Comparison of ENCODE assay signal across 24 cellular contexts in genomic region chr2:114083717-114084387, GRCh38.
DNase-seq lines count a peak whose midpoint lies in the region; ATAC-seq, FAIRE-seq and TF ChIP-seq lines count a peak whose summit lies in the region.
"Had no signal": no experiment of that assay in that cellular context is flagged by ENCODE, and none has a peak within 500 bp of the region (broad histone marks: within the 10 kb centered on the region; RNA-seq: fewer than 3 reads in every experiment).

No MANE protein-coding gene starts in this region.

- H3K9ac ChIP-seq in GM12878 (ENCODE audit: control insufficient read depth, insufficient read depth, low read length): no peak overlapping the region
- H3K9ac ChIP-seq: GM23248 had no signal

- no peak for TF ChIP-seq RAD21 in GM12878 (IDR thresholded peaks at IDR 0.05; ENCODE audit: insufficient read depth, low read depth, low read length)

- intact Hi-C loops in GM12878 (cut with micrococcal nuclease; ENCODE audit: unreplicated experiment): no loop called here

- CTCF ChIA-PET in GM12878 (lab: Yijun Ruan, JAX): no interaction called here

- no peaks in the 10 kb centered on the region for H3K27me3 Mint-ChIP-seq in type B pancreatic cell

- 0% methylated on average over 5 of the region's 6 CpGs for WGBS in GM12878 (ENCODE audit: insufficient coverage, insufficient replicate concordance, low lambda C conversion rate, missing lambda C conversion rate)

- no peaks in the 10 kb centered on the region for H3K36me3 Mint-ChIP-seq in type B pancreatic cell
- H3K36me3 Mint-ChIP-seq: activated naive CD4-positive, alpha-beta T cell treated with anti-CD3 and anti-CD28 coated beads, Interleukin-2, amount 50 U/mL, for 72 hours had no signal

- DNase-seq in GM12878 (ENCODE audit: low read depth, low spot score): no peak
- DNase-seq in type B pancreatic cell (ENCODE audit: extremely low spot score, unreplicated experiment): no peak
- DNase-seq in stimulated activated CD4-positive, alpha-beta T cell treated with anti-CD3 and anti-CD28 coated beads, Interleukin-1b, Interleukin-23, amount 100 ng/mL, for 48 hours: no peak
- DNase-seq in brain microvascular endothelial cell: no peak
- no peak for DNase-seq in T1000 (lab: John Stamatoyannopoulos, UW)
- DNase-seq: activated CD4-positive, alpha-beta T cell treated with anti-CD3 and anti-CD28 coated beads, Interleukin-2, amount 50 U/mL, for 1 hour; aorta; caudate nucleus; dermis blood vessel endothelial cell; GM23248; HFFc6; islet precursor cell; NCI-H1417 treated with DMSO at 0.1 percent for 48 hours; NCI-H510A treated with DMSO at 0.1 percent for 48 hours; posterior cingulate gyrus; T-helper 17 cell; uterus had no signal

- SMC1A ChIA-PET in GM12878 (lab: Charles Lee; ENCODE audit: uncharacterized antibody, unreplicated experiment): no interaction called here

- H3K4me1 Mint-ChIP-seq in type B pancreatic cell (ENCODE audit: unreplicated experiment): no peaks in the 10 kb centered on the region
- H3K4me1 Mint-ChIP-seq: activated T-helper 17 cell treated with anti-CD3 and anti-CD28 coated beads, Interleukin-2, amount 50 U/mL, for 72 hours; IgD-negative memory B cell; T-helper 17 cell had no signal

- H3K9me3 Mint-ChIP-seq in type B pancreatic cell: no peaks in the 10 kb centered on the region
- H3K9me3 Mint-ChIP-seq: activated T-helper 17 cell treated with anti-CD3 and anti-CD28 coated beads, Interleukin-2, amount 50 U/mL, for 72 hours; HFFc6 had no signal

- H3K27me3 ChIP-seq in GM12878 (replicated peaks in 1 of 2; ENCODE audit: control insufficient read depth in 2 of 2, insufficient read depth in 2 of 2, low read length in 1 of 2) (no peaks in the 10 kb centered on the region), brain microvascular endothelial cell (replicated peaks) (no peaks in the 10 kb centered on the region)
- H3K27me3 ChIP-seq: uterus had no signal

- H3K4me3 Mint-ChIP-seq in type B pancreatic cell: no peak overlapping the region
- H3K4me3 Mint-ChIP-seq: activated T-helper 17 cell treated with anti-CD3 and anti-CD28 coated beads, Interleukin-2, amount 50 U/mL, for 72 hours; HFFc6; IgD-negative memory B cell; T-helper 17 cell had no signal

- no peak overlapping the region for H2AFZ ChIP-seq in GM12878 (ENCODE audit: control insufficient read depth, low read depth, low read length)
- H2AFZ ChIP-seq: GM23248 had no signal

- BruUV-seq in GM12878 (replicated peaks; lab: Mats Ljungman, UMichigan): no TSS peak

- POLR2A ChIA-PET in GM12878 (lab: Charles Lee): no interaction called here

- H4K20me1 ChIP-seq in GM12878 (ENCODE audit: control insufficient read depth, insufficient read depth): no peaks in the 10 kb centered on the region

- in situ Hi-C loops in GM12878 (cut with MboI): no loop called here
- in situ Hi-C loops in brain microvascular endothelial cell (cut with HindIII; ENCODE audit: low pct_ligation_motif_present, low sequenced_read_pairs): no loop called here

- H3K27ac Mint-ChIP-seq in type B pancreatic cell: no peak overlapping the region
- H3K27ac Mint-ChIP-seq: activated naive CD4-positive, alpha-beta T cell treated with anti-CD3 and anti-CD28 coated beads, Interleukin-2, amount 50 U/mL, for 72 hours; activated T-helper 17 cell treated with anti-CD3 and anti-CD28 coated beads, Interleukin-2, amount 50 U/mL, for 72 hours; HFFc6; IgD-negative memory B cell; T-helper 17 cell had no signal

- no peaks in the 10 kb centered on the region for H3K4me1 ChIP-seq in GM12878 (ENCODE audit: control insufficient read depth, insufficient read depth, low read length)
- H3K4me1 ChIP-seq: uterus had no signal

- H3K27ac ChIP-seq in GM12878 (ENCODE audit: control insufficient read depth, insufficient read depth) (no peak overlapping the region), brain microvascular endothelial cell (no peak overlapping the region)
- H3K27ac ChIP-seq: GM23248, uterus had no signal

- ATAC-seq in GM18868 (IDR thresholded peaks at IDR 0.05; ENCODE audit: unreplicated experiment) (peak; percentile 70), GM21619 (IDR thresholded peaks at IDR 0.05; ENCODE audit: unreplicated experiment) (peak; percentile 83), HG02885 (IDR thresholded peaks at IDR 0.05; ENCODE audit: poor library complexity, unreplicated experiment) (peak; percentile 89), GM12878 (peak; percentile 32; the same call in 2 of the 3 replicates)
- ATAC-seq: activated T-helper 17 cell treated with anti-CD3 and anti-CD28 coated beads, Interleukin-2, amount 50 U/mL, for 72 hours; T-helper 17 cell had no signal

- H3K36me3 ChIP-seq in GM12878 (ENCODE audit: control insufficient read depth in 2 of 2, insufficient read depth in 2 of 2, low read length in 1 of 2): no peaks in the 10 kb centered on the region
- H3K36me3 ChIP-seq in brain microvascular endothelial cell (replicated peaks): no peaks in the 10 kb centered on the region
- H3K36me3 ChIP-seq: uterus had no signal

- TF ChIP-seq POLR2A in GM12878 (IDR thresholded peaks at IDR 0.05; ENCODE audit: low read depth, low read length): no peak

- H3K4me3 ChIP-seq in GM12878: no peak overlapping the region
- no peak overlapping the region for H3K4me3 ChIP-seq in brain microvascular endothelial cell (ENCODE audit: low read depth, low read length)
- H3K4me3 ChIP-seq: GM23248, lung, uterus had no signal

- no peak for FAIRE-seq in GM12878 (lab: Jason Lieb, UNC)

- TF ChIP-seq EP300 in GM12878 (IDR thresholded peaks at IDR 0.05; ENCODE audit: borderline replicate concordance in 1 of 2, control insufficient read depth in 1 of 2, low read depth in 2 of 2, low read length in 2 of 2): no peak

- no peak overlapping the region for H3K4me2 ChIP-seq in GM12878 (ENCODE audit: control insufficient read depth, insufficient read depth)

- TF ChIP-seq CTCF in GM12878 (IDR thresholded peaks at IDR 0.05 in 2 of 3, conservative IDR thresholded peaks at IDR 0.05 in 1 of 3; ENCODE audit: control insufficient read depth in 2 of 3, extremely low read depth in 1 of 3, insufficient read depth in 1 of 3, low read depth in 3 of 3, low read length in 3 of 3) (no peak), type B pancreatic cell (conservative IDR thresholded peaks at IDR 0.05) (no peak), brain microvascular endothelial cell (IDR thresholded peaks at IDR 0.05; ENCODE audit: low read depth, low read length, missing control alignments) (no peak)

- H3K9me3 ChIP-seq in GM12878 (replicated peaks; ENCODE audit: control insufficient read depth, insufficient read depth, low read length): no peaks in the 10 kb centered on the region
- H3K9me3 ChIP-seq: uterus had no signal

- H3K79me2 ChIP-seq in GM12878 (ENCODE audit: control insufficient read depth, insufficient read depth, low read length): no peaks in the 10 kb centered on the region

- RAD21 ChIA-PET in GM12878 (lab: Charles Lee; ENCODE audit: unreplicated experiment): no interaction called here

TF ChIP-seq in GM12878, 131 proteins besides CTCF, POLR2A, EP300 and RAD21:
- TF ChIP-seq ASH2L (IDR thresholded peaks at IDR 0.05; ENCODE audit: borderline replicate concordance, low read depth) (no peak), MEF2A (IDR thresholded peaks at IDR 0.05; ENCODE audit: insufficient read depth, low read depth, low read length) (0 out of 2 replicates have a peak, but pooled peaks have one; percentile 35), FOXM1 (IDR thresholded peaks at IDR 0.05; ENCODE audit: low read depth, low read length) (peak; percentile 67; the same call in 1 of the 2 replicates), IRF4 (IDR thresholded peaks at IDR 0.05; ENCODE audit: low read depth, low read length) (0 out of 2 replicates have a peak, but pooled peaks have one; percentile 35), JUNB (IDR thresholded peaks at IDR 0.05) (peak; percentile 85), RUNX3 (IDR thresholded peaks at IDR 0.05; ENCODE audit: low read length) (peak; percentile 44; the same call in 1 of the 2 replicates), CHD1 (IDR thresholded peaks at IDR 0.05; ENCODE audit: low read depth, low read length) (no peak), NFIC (IDR thresholded peaks at IDR 0.05; ENCODE audit: low read depth, low read length) (peak; percentile 57; the same call in 1 of the 2 replicates), GABPA (IDR thresholded peaks at IDR 0.05; ENCODE audit: low read depth) (0 out of 2 replicates have a peak, but pooled peaks have one; percentile 19), SREBF1 (IDR thresholded peaks at IDR 0.05; ENCODE audit: low read length) (no peak), BCL11A (IDR thresholded peaks at IDR 0.05; ENCODE audit: low read depth, low read length) (peak; percentile 24; the same call in 1 of the 2 replicates), ZNF207 (IDR thresholded peaks at IDR 0.05; ENCODE audit: borderline replicate concordance) (no peak), BRCA1 (IDR thresholded peaks at IDR 0.05; ENCODE audit: low read depth, low read length) (no peak), CREM (IDR thresholded peaks at IDR 0.05; ENCODE audit: low read depth) (peak; percentile 28; the same call in 1 of the 2 replicates)

Comparison
In these comparisons a context has a peak if more than half of its experiments do, and no peak if none do; other contexts are left out.
1. ATAC-seq: peak in every context shown above with its lines; median percentile 89 in HG02885; 83 in GM21619; 70 in GM18868; 32 in GM12878.